ENCODE assay signal across 8 cellular contexts in the genomic region with DNA sequence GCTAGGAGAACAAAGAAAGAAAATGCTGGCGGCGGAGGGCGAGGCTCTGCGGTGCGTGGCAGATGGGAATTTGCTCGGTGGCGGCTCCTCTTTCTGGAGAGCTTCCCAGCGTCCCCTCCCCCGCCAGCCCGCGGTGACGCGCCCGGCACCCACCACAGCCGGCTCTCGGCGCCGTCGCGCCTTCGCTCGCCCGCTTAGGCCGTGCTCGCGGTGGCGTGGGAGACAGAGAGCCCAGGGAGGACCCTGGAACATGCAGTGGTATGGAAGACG. TPM values are rescaled to one million over a fixed set of nuclear protein-coding genes. Genes with fewer than 3 reads are reported as not detected.
DNase-seq lines count a peak whose midpoint lies in the region; ATAC-seq and TF ChIP-seq lines count a peak whose summit lies in the region.

No MANE protein-coding gene starts in this region.

- H3K4me3 ChIP-seq in HAP-1 (peak overlapping the region; percentile 66), adipocyte (ENCODE audit: low read length) (peak overlapping the region; percentile 99), heart left ventricle (peak overlapping the region; percentile 70 to 99 (median 93)), osteoblast (ENCODE audit: insufficient read depth, low read length) (peak overlapping the region; percentile 83)

- intact Hi-C loops in heart left ventricle (cut with DNase I) = no loop called here

- peak; percentile 73 for DNase-seq in ELR (ENCODE audit: low read depth)
- DNase-seq in HAP-1 (ENCODE audit: low spot score in 2 of 2) = peak; percentile 27 to 80
- peak; percentile 59 for DNase-seq in NCI-H2171 treated with DMSO at 0.1 percent for 48 hours (lab: John Stamatoyannopoulos, UW)
- peak; percentile 80 for DNase-seq in adipocyte (ENCODE audit: low read depth)
- peak; percentile 45 to 83 (median 62) for DNase-seq in heart left ventricle
- peak; percentile 96 for DNase-seq in osteoblast (ENCODE audit: insufficient read length, low spot score, missing footprints)
- no peak for DNase-seq in LoVo (ENCODE audit: low spot score)

- WGBS in heart left ventricle, 4 donors = 0 to 1% (median 0%) methylated on average over 10 to 28 of the region's 28 CpGs

- ATAC-seq in heart left ventricle (peak; percentile 28 to 82 (median 60)), HG03025 (IDR thresholded peaks at IDR 0.05; ENCODE audit: low FRiP score, unreplicated experiment) (no peak)

- H3K27ac ChIP-seq in heart left ventricle (peak overlapping the region; percentile 76 to 99 (median 92)), osteoblast (ENCODE audit: low read depth, low read length) (peak overlapping the region; percentile 99)

- peaks cover 27% of the 10 kb centered on the region for H4K20me1 ChIP-seq in osteoblast (ENCODE audit: insufficient read depth, low read length)

- no peaks in the 10 kb centered on the region for H3K27me3 ChIP-seq in HAP-1 (ENCODE audit: low read depth)
- H3K27me3 ChIP-seq in adipocyte (replicated peaks; ENCODE audit: control insufficient read depth, insufficient read depth, low read length) = no peaks in the 10 kb centered on the region
- no peaks in the 10 kb centered on the region for H3K27me3 ChIP-seq in heart left ventricle
- H3K27me3 ChIP-seq in osteoblast (ENCODE audit: insufficient read depth, low read length) = no peaks in the 10 kb centered on the region

- H2AFZ ChIP-seq in osteoblast (ENCODE audit: low read length) = peak overlapping the region; percentile 83

- in situ Hi-C loops in HAP-1 (cut with MboI; ENCODE audit: low sequenced_read_pairs) = no loop called here

- peak overlapping the region; percentile 95 for H3K9ac ChIP-seq in adipocyte (ENCODE audit: low read length)

- TF ChIP-seq CTCF in heart left ventricle (IDR thresholded peaks at IDR 0.05) = peak in 2 of 12 donors; percentile 8 to 13
- TF ChIP-seq CTCF in osteoblast (IDR thresholded peaks at IDR 0.05; ENCODE audit: extremely low read depth, low read depth, low read length) = no peak

- H3K4me1 ChIP-seq in HAP-1 (peaks cover 18% of the 10 kb centered on the region), adipocyte (ENCODE audit: control insufficient read depth, insufficient read depth, low read length) (peaks cover 29% of the 10 kb centered on the region), heart left ventricle (peaks cover 0 to 60% (median 12%) of the 10 kb centered on the region in 12 donors), osteoblast (ENCODE audit: insufficient read depth, low read length) (peaks cover 32% of the 10 kb centered on the region)

- peak overlapping the region; percentile 96 for H3K4me2 ChIP-seq in osteoblast (ENCODE audit: insufficient read depth, low read length)

- H3K36me3 ChIP-seq in HAP-1 (replicated peaks) = no peaks in the 10 kb centered on the region
- H3K36me3 ChIP-seq in adipocyte (ENCODE audit: control insufficient read depth, insufficient read depth, low read length, severe bottlenecking) = no peaks in the 10 kb centered on the region
- no peaks in the 10 kb centered on the region for H3K36me3 ChIP-seq in heart left ventricle
- peaks cover 2% of the 10 kb centered on the region for H3K36me3 ChIP-seq in osteoblast (ENCODE audit: insufficient read depth, low read length)

- peaks cover 56% of the 10 kb centered on the region for H3K79me2 ChIP-seq in osteoblast (ENCODE audit: insufficient read depth, low read length)

- H3K9me3 ChIP-seq in HAP-1 (no peaks in the 10 kb centered on the region), adipocyte (ENCODE audit: control insufficient read depth, low read length) (no peaks in the 10 kb centered on the region), heart left ventricle (no peaks in the 10 kb centered on the region), osteoblast (ENCODE audit: low read depth, low read length) (no peaks in the 10 kb centered on the region)

- TF ChIP-seq POLR2A in heart left ventricle (IDR thresholded peaks at IDR 0.05) = no peak

RNA-seq across cellular contexts. Expression of a gene that starts 0.6 kb away (rescaled TPM):
- total RNA-seq in heart left ventricle (10 to 100 TPM in 3 of 9 donors, 1 to 10 TPM in 6; 6.3 to 17.7 (median 8.8) TPM), osteoblast (31.8 and 37.7 TPM in 2 replicates)
- 10 to 100 TPM in 1 of 2 donors, 1 to 10 TPM in 1; 2.6 to 10.1 TPM for polyA plus RNA-seq in heart left ventricle
